In the genomic region with DNA sequence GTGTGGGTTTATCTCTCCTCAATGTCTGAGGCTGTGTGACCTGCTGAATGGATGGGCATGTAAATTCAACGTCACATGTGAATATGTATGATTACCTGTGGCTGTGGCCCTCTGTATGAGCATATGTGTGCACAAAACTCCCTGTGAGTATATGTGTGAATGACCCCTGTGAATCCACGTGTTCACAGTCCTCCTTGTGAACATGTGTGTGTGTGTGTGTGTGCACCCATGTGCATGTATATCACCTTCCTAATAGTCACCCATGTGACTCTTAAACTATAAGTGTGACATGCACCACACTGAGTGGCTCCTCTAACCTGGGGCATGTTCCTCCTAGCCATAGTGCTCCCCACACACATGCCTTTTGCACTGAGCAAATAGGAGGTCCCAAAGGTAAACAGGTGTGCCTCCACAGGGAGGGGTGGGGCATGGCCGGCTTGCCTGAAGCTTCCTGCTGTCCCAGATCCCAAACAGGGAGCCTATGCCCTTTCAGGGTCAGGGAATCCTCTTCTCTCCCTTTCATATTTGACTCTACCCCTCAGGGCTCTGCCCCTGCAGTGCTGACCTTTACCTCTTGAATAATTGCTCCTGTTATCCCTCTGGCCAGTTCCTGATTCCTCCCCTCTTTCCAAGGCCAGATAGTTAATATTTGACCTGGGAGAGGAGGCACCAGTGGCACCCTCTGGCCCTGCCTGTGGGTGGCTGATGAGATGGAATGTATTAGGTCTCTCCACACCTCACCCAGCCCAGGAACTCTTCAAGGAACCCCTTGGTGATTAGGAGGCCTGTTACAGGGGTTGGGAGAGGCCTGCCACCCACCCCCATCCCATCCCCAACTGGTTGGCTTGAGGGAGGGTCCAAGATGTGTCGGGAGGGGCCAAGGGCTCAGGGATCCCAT, we compare ENCODE assay signal across 12 cellular contexts. TPM values are rescaled to one million over a fixed set of nuclear protein-coding genes. Genes with fewer than 3 reads are reported as not detected.
DNase-seq lines count a peak whose midpoint lies in the region; ATAC-seq, FAIRE-seq and TF ChIP-seq lines count a peak whose summit lies in the region.
"Had no signal": no experiment of that assay in that cellular context is flagged by ENCODE, and none has a peak within 500 bp of the region (broad histone marks: within the 10 kb centered on the region; RNA-seq: fewer than 3 reads in every experiment).

No MANE protein-coding gene starts in this region.

- H3K36me3 Mint-ChIP-seq in Calu3 (ENCODE audit: insufficient read depth, unreplicated experiment) (peaks cover 24% of the 10 kb centered on the region), T-helper 17 cell (ENCODE audit: low read depth) (no peaks in the 10 kb centered on the region)

- no peaks in the 10 kb centered on the region for H3K27me3 ChIP-seq in pancreas
- H3K27me3 ChIP-seq: brain microvascular endothelial cell had no signal

- H3K27me3 Mint-ChIP-seq in Calu3 (ENCODE audit: unreplicated experiment) (no peaks in the 10 kb centered on the region), T-helper 17 cell (no peaks in the 10 kb centered on the region)

- no peak for ATAC-seq in T-helper 17 cell
- peak; percentile 52 to 77 (median 74) for ATAC-seq in pancreas
- ATAC-seq in left cardiac atrium, result no peak
- ATAC-seq in GM21723 (IDR thresholded peaks at IDR 0.05; ENCODE audit: unreplicated experiment), result no peak
- ATAC-seq in HG03442 (IDR thresholded peaks at IDR 0.05; ENCODE audit: unreplicated experiment), result no peak

- TF ChIP-seq CTCF in Calu3 (IDR thresholded peaks at IDR 0.05; ENCODE audit: unreplicated experiment) (no peak), pancreas (IDR thresholded peaks at IDR 0.05) (no peak)

- peak overlapping the region; percentile 80 for H3K4me3 Mint-ChIP-seq in Calu3 (ENCODE audit: low read depth, unreplicated experiment)
- H3K4me3 Mint-ChIP-seq in T-helper 17 cell, result peak overlapping the region; percentile 80

- H3K27ac ChIP-seq in pancreas, result peak overlapping the region in 3 of 4 donors; percentile 40 to 81 (median 50)
- H3K27ac ChIP-seq: brain microvascular endothelial cell, neutrophil had no signal

- no peak for FAIRE-seq in pancreas (lab: Jason Lieb, UNC)

- no peaks in the 10 kb centered on the region for H3K9me3 ChIP-seq in T-helper 17 cell (ENCODE audit: control insufficient read depth, low read length, poor library complexity, severe bottlenecking)
- no peaks in the 10 kb centered on the region for H3K9me3 ChIP-seq in pancreas
- H3K9me3 ChIP-seq: neutrophil had no signal

- H3K4me1 Mint-ChIP-seq in Calu3 (ENCODE audit: low read depth, unreplicated experiment) (peaks cover 19% of the 10 kb centered on the region), T-helper 17 cell (peaks cover 14% of the 10 kb centered on the region)

- DNase-seq in Calu3 (peak; percentile 29), T-helper 17 cell (no peak), kidney tubule cell (ENCODE audit: low spot score) (peak; percentile 78), pancreas (peak in 4 of 6 donors; percentile 54 to 68 (median 62)), NCI-H1092 treated with DMSO at 0.1 percent for 48 hours (lab: John Stamatoyannopoulos, UW) (no peak), left cardiac atrium (no peak)
- DNase-seq: brain microvascular endothelial cell, Kasumi-1 had no signal

- H3K4me3 ChIP-seq in pancreas, result peak overlapping the region in 2 of 4 donors; percentile 11 to 64

- peaks cover 13 to 17% (median 16%) of the 10 kb centered on the region in 3 donors for H3K4me1 ChIP-seq in pancreas

- 16 to 17% methylated on average over 4 of the region's 4 CpGs for WGBS in pancreas, 2 donors

- no peaks in the 10 kb centered on the region for H3K36me3 ChIP-seq in pancreas

- no peaks in the 10 kb centered on the region for H3K9me3 Mint-ChIP-seq in Calu3 (ENCODE audit: low read depth, unreplicated experiment)
- H3K9me3 Mint-ChIP-seq: T-helper 2 cell treated with Interferon-gamma antibody and Interleukin-4, amounts not matched to agents 5 μg/mL and 100 μg/mL, for 36 hours had no signal

- CTCF ChIA-PET in Calu3 (lab: Charles Lee), result interaction anchor here (1.6 kb wide), 1 partner anchor 43 kb away, joined by 5 read pairs; no protein-coding TSS in a partner anchor

- no TSS peak for BruUV-seq in Calu3 (replicated peaks; lab: Mats Ljungman, UMichigan)

- H3K27ac Mint-ChIP-seq in Calu3 (ENCODE audit: unreplicated experiment) (peak overlapping the region; percentile 39), T-helper 17 cell (no peak overlapping the region)
- H3K27ac Mint-ChIP-seq: T-helper 2 cell treated with Interferon-gamma antibody and Interleukin-4, amounts not matched to agents 5 μg/mL and 100 μg/mL, for 36 hours had no signal

- intact Hi-C loops in Calu3 (cut with micrococcal nuclease; ENCODE audit: unreplicated experiment), result no loop called here
- intact Hi-C loops in pancreas (cut with DNase I), result no loop called here
- intact Hi-C loops in left cardiac atrium (cut with DNase I), result no loop called here

RNA-seq across cellular contexts. Expression of a gene that starts 1.9 kb away (rescaled TPM):
- total RNA-seq in Calu3 (2022) (15.9 and 20.6 TPM in 2 replicates), T-helper 17 cell (1 to 10 TPM in 1 of 2 donors, under 1 TPM in 1; 0.96 to 2.5 TPM), pancreas (10 to 100 TPM in 3 of 6 donors, 1 to 10 TPM in 3; 8.7 to 17.2 (median 12.5) TPM), left cardiac atrium (1 to 10 TPM; 2.4 to 2.7 TPM)
- 10 to 100 TPM; 33.8 to 36.4 TPM for polyA plus RNA-seq in pancreas

RNA-seq across cellular contexts. Expression of a gene that starts 16.1 kb away (rescaled TPM):
- total RNA-seq in Calu3 (2022) (42.7 and 44.7 TPM in 2 replicates), T-helper 17 cell (10 to 100 TPM; 30.8 to 39.0 TPM), pancreas (10 to 100 TPM; 31.0 to 49.3 (median 36.2) TPM), left cardiac atrium (10 to 100 TPM; 47.3 to 52.0 TPM)
- polyA plus RNA-seq in pancreas, result 10 to 100 TPM; 67.7 to 93.5 TPM

RNA-seq across cellular contexts. Expression of a gene that starts 16.2 kb away (rescaled TPM):
- total RNA-seq in Calu3 (2022) (13.8 and 14.7 TPM in 2 replicates), T-helper 17 cell (1 to 10 TPM; 3.8 to 5.7 TPM), pancreas (1 to 10 TPM; 1.7 to 5.4 (median 3.8) TPM), left cardiac atrium (1 to 10 TPM; 4.8 to 6.5 TPM)
- 1 to 10 TPM; 3.1 to 3.2 TPM for polyA plus RNA-seq in pancreas

RNA-seq across cellular contexts. Expression of a gene that starts 28.4 kb away (rescaled TPM):
- total RNA-seq in Calu3 (2022), result 23.7 TPM in 2 replicates
- total RNA-seq in T-helper 17 cell, result 10 to 100 TPM; 16.0 to 23.4 TPM
- total RNA-seq in pancreas, result 10 to 100 TPM; 10.5 to 26.5 (median 14.4) TPM
- 10 to 100 TPM; 41.1 to 52.2 TPM for polyA plus RNA-seq in pancreas
- 10 to 100 TPM; 43.9 to 47.7 TPM for total RNA-seq in left cardiac atrium

RNA-seq across cellular contexts. Expression of a gene that starts 58.4 kb away (rescaled TPM):
- total RNA-seq in Calu3 (2022), result 17.6 and 18.3 TPM in 2 replicates
- total RNA-seq in T-helper 17 cell, result 10 to 100 TPM; 16.8 to 19.3 TPM
- total RNA-seq in pancreas, result 10 to 100 TPM in 5 of 6 donors, 1 to 10 TPM in 1; 9.5 to 16.8 (median 11.1) TPM
- polyA plus RNA-seq in pancreas, result 10 to 100 TPM; 12.8 to 16.5 TPM
- total RNA-seq in left cardiac atrium, result 10 to 100 TPM; 18.0 to 19.3 TPM

Comparison
In these comparisons a context has a peak if more than half of its experiments do, and no peak if none do; other contexts are left out.
1. DNase-seq: peak in Calu3 (single experiment), kidney tubule cell (single experiment) and pancreas (4 of 6); none in T-helper 17 cell (0 of 3), NCI-H1092 treated with DMSO at 0.1 percent for 48 hours (single experiment) and left cardiac atrium (single experiment).
2. ATAC-seq: peak in pancreas (4 of 4); none in T-helper 17 cell (single experiment), left cardiac atrium (0 of 2), GM21723 (single experiment) and HG03442 (single experiment).